15 cellular contexts compared by ENCODE assay signal in the genomic region with DNA sequence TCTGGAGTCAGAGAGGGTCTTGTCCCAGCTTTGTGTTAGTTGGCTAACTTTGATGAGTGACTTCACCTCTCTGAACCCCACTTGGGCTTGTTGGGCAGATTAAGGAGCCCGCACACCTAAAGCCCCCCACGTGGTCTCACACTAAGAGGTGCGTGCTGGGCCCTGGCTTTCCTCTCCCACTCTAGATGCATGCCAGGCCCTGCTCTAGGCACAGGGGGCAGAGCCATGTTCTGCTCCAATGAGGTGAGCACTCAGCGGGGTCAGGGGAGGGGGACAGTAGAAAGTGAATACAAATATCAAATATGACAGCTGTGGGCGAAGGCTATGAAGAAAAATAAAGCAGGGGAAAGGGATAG.
"Had no signal": no experiment of that assay in that cellular context is flagged by ENCODE, and none has a peak within 500 bp of the region (broad histone marks: within the 10 kb centered on the region; RNA-seq: fewer than 3 reads in every experiment).

No MANE protein-coding gene starts in this region.

- ATAC-seq: activated naive CD8-positive, alpha-beta T cell treated with anti-CD3 and anti-CD28 coated beads, Interleukin-2, amount 50 U/mL, for 24 hours had no signal

- DNase-seq: activated CD4-positive, alpha-beta memory T cell treated with anti-CD3 and anti-CD28 coated beads, Interleukin-2, amount 10 ng/mL, durations not matched to agents 7 days and 5 days; activated CD4-positive, alpha-beta T cell treated with anti-CD3 and anti-CD28 coated beads for 1 hour; activated CD8-positive, alpha-beta memory T cell treated with anti-CD3 and anti-CD28 coated beads, Interleukin-2, amount 50 U/mL, for 4 hours; activated naive CD4-positive, alpha-beta T cell; activated naive CD8-positive, alpha-beta T cell treated with anti-CD3 and anti-CD28 coated beads, Interleukin-2, amount 50 U/mL, for 24 hours; central memory CD4-positive, alpha-beta T cell; cortex of kidney; effector memory CD4-positive, alpha-beta T cell; glutamatergic neuron; left lung; stimulated activated CD4-positive, alpha-beta T cell treated with anti-CD3 and anti-CD28 coated beads, Interleukin-2, amount 100 ng/mL, for 24 hours; stimulated activated naive CD4-positive, alpha-beta T cell; substantia nigra; T-helper 9 cell; upper lobe of left lung had no signal
